In the genomic region with DNA sequence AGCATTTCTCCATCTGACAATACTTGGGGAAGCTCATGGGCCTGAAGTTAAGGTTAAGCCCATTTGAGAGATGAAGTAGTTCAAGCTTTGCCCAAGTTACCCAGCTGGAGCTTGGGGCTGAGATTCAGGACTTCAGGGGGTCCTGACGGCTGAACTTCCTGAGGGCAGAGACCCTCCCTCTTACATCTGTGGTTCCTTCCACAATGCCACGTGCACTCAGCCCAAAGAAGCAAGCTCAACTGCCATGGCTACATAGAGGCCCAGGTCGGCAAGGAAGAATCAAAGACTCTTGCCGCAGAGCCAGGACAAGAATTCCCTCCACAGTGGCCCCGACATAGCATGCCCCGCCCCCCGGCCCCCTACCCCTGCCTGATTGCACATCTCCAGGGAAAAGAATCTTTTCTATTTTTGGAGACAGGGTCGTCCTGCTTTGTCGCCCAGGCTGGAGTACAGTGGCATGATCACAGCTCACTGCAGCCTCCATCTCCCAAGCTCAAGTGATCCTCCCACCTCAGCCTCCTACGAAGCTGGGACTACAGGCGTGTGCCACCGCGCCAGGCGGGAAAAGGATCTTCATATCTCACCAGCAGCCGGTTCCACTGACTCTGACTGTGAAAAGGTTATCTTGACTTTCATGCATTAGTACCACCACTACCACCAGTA, we compare ENCODE assay signal across 8 cellular contexts. TPM values are rescaled to one million over a fixed set of nuclear protein-coding genes. Genes with fewer than 3 reads are reported as not detected.
A peak's percentile ranks its signal among the peaks of the same experiment; 100 is the strongest.
DNase-seq lines count a peak whose midpoint lies in the region; ATAC-seq, FAIRE-seq and TF ChIP-seq lines count a peak whose summit lies in the region.

No MANE protein-coding gene starts in this region.

- H3K4me3 ChIP-seq in HEK293 (ENCODE audit: low read depth, low read length) (no peak overlapping the region), right cardiac atrium (ENCODE audit: low read length) (peak overlapping the region; percentile 32), small intestine (ENCODE audit: low read depth in 1 of 2, low read length in 2 of 2) (peak overlapping the region in 1 of 2 donors; percentile 24)

- no peak for FAIRE-seq in small intestine (lab: Jason Lieb, UNC)

- H3K27ac ChIP-seq in HEK293 (ENCODE audit: extremely low read depth, low read depth, low read length) (no peak overlapping the region), right cardiac atrium (ENCODE audit: low read length) (peak overlapping the region; percentile 39), small intestine (ENCODE audit: low read depth in 1 of 2, low read length in 1 of 2) (peak overlapping the region; percentile 34 to 78)

- CTCF ChIA-PET in HEK293 (lab: Yijun Ruan, JAX): interaction anchor here (1.4 kb wide), 1 partner anchor 112 kb away, joined by 7 read pairs; no protein-coding TSS in a partner anchor
- CTCF ChIA-PET in activated CD8-positive, alpha-beta T cell treated with anti-CD3 and anti-CD28 coated beads for 36 hours (lab: Charles Lee): interaction anchor here (0.8 to 2.8 kb wide), 10 partner anchors 12 to 114 kb away, joined by 3 to 11 read pairs (median 5); no protein-coding TSS in a partner anchor

- H3K36me3 Mint-ChIP-seq in activated CD8-positive, alpha-beta T cell treated with anti-CD3 and anti-CD28 coated beads for 36 hours (ENCODE audit: low read depth): peaks cover 77% of the 10 kb centered on the region

- 84% methylated on average over 15 of the region's 15 CpGs for WGBS in right cardiac atrium
- 89% methylated on average over 15 of the region's 15 CpGs for WGBS in small intestine, 3 donors

- ATAC-seq in activated CD8-positive, alpha-beta T cell treated with anti-CD3 and anti-CD28 coated beads for 36 hours: no peak
- ATAC-seq in right cardiac atrium (no peak), HG03354 (IDR thresholded peaks at IDR 0.05; ENCODE audit: poor library complexity, severe bottlenecking, unreplicated experiment) (no peak)

- H3K9me3 ChIP-seq in HEK293 (ENCODE audit: control insufficient read depth, insufficient read depth, low read depth, low read length) (no peaks in the 10 kb centered on the region), right cardiac atrium (ENCODE audit: control insufficient read depth, low read length) (no peaks in the 10 kb centered on the region), small intestine (ENCODE audit: control insufficient read depth, low read depth) (no peaks in the 10 kb centered on the region)

- H3K4me1 ChIP-seq in HEK293 (ENCODE audit: control insufficient read depth, insufficient read depth, low read length): no peaks in the 10 kb centered on the region
- no peaks in the 10 kb centered on the region for H3K4me1 ChIP-seq in right cardiac atrium (ENCODE audit: control insufficient read depth, insufficient read depth, low read length)
- no peaks in the 10 kb centered on the region for H3K4me1 ChIP-seq in small intestine (ENCODE audit: control insufficient read depth in 2 of 2, insufficient read depth in 1 of 2, low read depth in 1 of 2, low read length in 1 of 2)

- no peaks in the 10 kb centered on the region for H3K27me3 Mint-ChIP-seq in activated CD8-positive, alpha-beta T cell treated with anti-CD3 and anti-CD28 coated beads for 36 hours

- H3K27me3 ChIP-seq in right cardiac atrium (ENCODE audit: control insufficient read depth, insufficient read depth) (no peaks in the 10 kb centered on the region), small intestine (ENCODE audit: control insufficient read depth in 2 of 2, insufficient read depth in 2 of 2, low read length in 2 of 2) (no peaks in the 10 kb centered on the region)

- H3K27ac Mint-ChIP-seq in activated CD8-positive, alpha-beta T cell treated with anti-CD3 and anti-CD28 coated beads for 36 hours: peak overlapping the region; percentile 63

- H3K9me3 Mint-ChIP-seq in activated CD8-positive, alpha-beta T cell treated with anti-CD3 and anti-CD28 coated beads for 36 hours: no peaks in the 10 kb centered on the region

- no peak for TF ChIP-seq CTCF in HEK293 (tag by site-specific recombination; IDR thresholded peaks at IDR 0.05)
- TF ChIP-seq CTCF in activated CD8-positive, alpha-beta T cell treated with anti-CD3 and anti-CD28 coated beads for 36 hours (IDR thresholded peaks at IDR 0.05): no peak

- DNase-seq in activated CD8-positive, alpha-beta T cell treated with anti-CD3 and anti-CD28 coated beads for 36 hours: no peak
- no peak for DNase-seq in right cardiac atrium
- DNase-seq in small intestine: no peak
- no peak for DNase-seq in 8988T
- no peak for DNase-seq in DMS153 (lab: John Stamatoyannopoulos, UW)
- no peak for DNase-seq in stimulated activated CD4-positive, alpha-beta T cell treated with anti-CD3 and anti-CD28 coated beads, Interleukin-12 subunit alpha, Interleukin-12 subunit beta, amount 100 ng/mL, for 4 hours

- peaks cover 37% of the 10 kb centered on the region for H3K4me1 Mint-ChIP-seq in activated CD8-positive, alpha-beta T cell treated with anti-CD3 and anti-CD28 coated beads for 36 hours (ENCODE audit: low read depth)

- intact Hi-C loops in activated CD8-positive, alpha-beta T cell treated with anti-CD3 and anti-CD28 coated beads for 36 hours (cut with micrococcal nuclease): no loop called here
- intact Hi-C loops in right cardiac atrium (cut with DNase I): no loop called here

- peak overlapping the region; percentile 62 for H3K4me3 Mint-ChIP-seq in activated CD8-positive, alpha-beta T cell treated with anti-CD3 and anti-CD28 coated beads for 36 hours

- H3K36me3 ChIP-seq in HEK293 (ENCODE audit: control insufficient read depth in 2 of 2, insufficient read depth in 1 of 2, low read length in 2 of 2) (peaks cover 0 to 50% of the 10 kb centered on the region in 2 experiments; a peak in 2 of 3 replicates), small intestine (ENCODE audit: control insufficient read depth in 2 of 2, insufficient read depth in 2 of 2, low read length in 2 of 2) (no peaks in the 10 kb centered on the region)

- POLR2A ChIA-PET in HEK293 (lab: Yijun Ruan, JAX): interaction anchor here (1.4 to 2.3 kb wide), 2 partner anchors 10 to 74 kb away, joined by 5 to 11 read pairs; partner anchors contain the start of genes FBXW2 and PHF19
- POLR2A ChIA-PET in activated CD8-positive, alpha-beta T cell treated with anti-CD3 and anti-CD28 coated beads for 36 hours (lab: Charles Lee): interaction anchor here (0.6 to 67.1 kb wide), 6 partner anchors 9 to 74 kb away, joined by 3 to 2439 read pairs (median 4); partner anchors contain the start of genes FBXW2, PSMD5 and TRAF1

TF ChIP-seq in HEK293, 187 proteins besides CTCF, POLR2A, EP300 and RAD21:
- 0 out of 2 replicates have a peak, but pooled peaks have one; percentile 40 for TF ChIP-seq ZNF335 (tag by site-specific recombination; conservative IDR thresholded peaks at IDR 0.05)
- no peak for TF ChIP-seq ZNF18 (tag by site-specific recombination; IDR thresholded peaks at IDR 0.05)
- no peak for TF ChIP-seq PRDM4 (tag by site-specific recombination; IDR thresholded peaks at IDR 0.05)
- TF ChIP-seq KLF9 (tag by site-specific recombination; IDR thresholded peaks at IDR 0.05; ENCODE audit: low read depth): no peak
- TF ChIP-seq ZNF248 (tag by site-specific recombination; IDR thresholded peaks at IDR 0.05): no peak
- no peak for TF ChIP-seq ZNF530 (tag by site-specific recombination; IDR thresholded peaks at IDR 0.05; ENCODE audit: low read depth)

RNA-seq across cellular contexts. Expression of gene PHF19, which starts 9.2 kb away (rescaled TPM):
- total RNA-seq in activated CD8-positive, alpha-beta T cell treated with anti-CD3 and anti-CD28 coated beads for 36 hours: 100 to 1,000 TPM; 210 to 216 TPM
- 10 to 100 TPM; 16.0 to 21.3 (median 19.7) TPM for total RNA-seq in right cardiac atrium
- polyA plus RNA-seq in right cardiac atrium (16.2 TPM), small intestine (10 to 100 TPM in 1 of 3 donors, 1 to 10 TPM in 2; 2.0 to 35.7 (median 6.5) TPM)

RNA-seq across cellular contexts. Expression of gene PSMD5, which starts 25.1 kb away (rescaled TPM):
- total RNA-seq in activated CD8-positive, alpha-beta T cell treated with anti-CD3 and anti-CD28 coated beads for 36 hours: 10 to 100 TPM; 52.3 to 55.3 TPM
- 10 to 100 TPM; 16.6 to 26.0 (median 22.7) TPM for total RNA-seq in right cardiac atrium
- polyA plus RNA-seq in right cardiac atrium (8.7 TPM), small intestine (10 to 100 TPM; 15.4 to 17.2 (median 16.3) TPM)

RNA-seq across cellular contexts. Expression of gene TRAF1, which starts 58.8 kb away (rescaled TPM):
- total RNA-seq in activated CD8-positive, alpha-beta T cell treated with anti-CD3 and anti-CD28 coated beads for 36 hours: 100 to 1,000 TPM; 147 to 150 TPM
- 1 to 10 TPM; 4.1 to 6.1 (median 5.1) TPM for total RNA-seq in right cardiac atrium
- polyA plus RNA-seq in right cardiac atrium (3.9 TPM), small intestine (1 to 10 TPM; 1.1 to 2.8 (median 1.1) TPM)

Comparison
In these comparisons a context has a peak if more than half of its experiments do, and no peak if none do; other contexts are left out.
1. RNA of gene PHF19, which starts 9.2 kb away (total RNA-seq): 210 to 216 TPM in activated CD8-positive, alpha-beta T cell treated with anti-CD3 and anti-CD28 coated beads for 36 hours; 16.0 to 21.3 TPM in right cardiac atrium; every median in the first group is over 4 times any median in the second.
2. RNA of gene TRAF1, which starts 58.8 kb away (total RNA-seq): 147 to 150 TPM in activated CD8-positive, alpha-beta T cell treated with anti-CD3 and anti-CD28 coated beads for 36 hours; 4.1 to 6.1 TPM in right cardiac atrium; every median in the first group is over 10 times any median in the second.